Comparison of ENCODE assay signal across 8 cellular contexts in genomic region chr1:28602536-28603439, GRCh38. TPM values are rescaled to one million over a fixed set of nuclear protein-coding genes. Genes with fewer than 3 reads are reported as not detected.
DNase-seq lines count a peak whose midpoint lies in the region; ATAC-seq, FAIRE-seq and TF ChIP-seq lines count a peak whose summit lies in the region.

No MANE protein-coding gene starts in this region.

- H3K27me3 ChIP-seq in ACC112 (ENCODE audit: insufficient read depth, low read length) (no peaks in the 10 kb centered on the region), foreskin keratinocyte (no peaks in the 10 kb centered on the region), pancreas (no peaks in the 10 kb centered on the region)

- no peak overlapping the region for H2AFZ ChIP-seq in ACC112 (ENCODE audit: low read length, unreplicated experiment)

- H3K36me3 ChIP-seq in ACC112 (ENCODE audit: insufficient read depth, low read length) (no peaks in the 10 kb centered on the region), pancreas (peaks cover 0 to 22% (median 12%) of the 10 kb centered on the region in 3 donors)

- no peak overlapping the region for H3K4me3 ChIP-seq in ACC112 (ENCODE audit: low read depth, low read length)
- no peak overlapping the region for H3K4me3 ChIP-seq in WI38 (ENCODE audit: low read depth, low read length)
- no peak overlapping the region for H3K4me3 ChIP-seq in pancreas

- DNase-seq in G401 (ENCODE audit: low spot score) = peak; percentile 80
- DNase-seq in NCI-H146 (lab: John Stamatoyannopoulos, UW) = peak; percentile 54
- DNase-seq in foreskin keratinocyte = peak; percentile 34 to 67
- DNase-seq in pancreas = peak in 3 of 6 donors; percentile 43 to 66 (median 45)

- WGBS in pancreas, 2 donors = 65 to 74% methylated on average over 15 of the region's 15 CpGs

- intact Hi-C loops in pancreas (cut with DNase I) = loop anchor here in 1 of 3 donors (10.0 kb wide), 1 partner anchor 78 kb away; no protein-coding TSS in a partner anchor

- ATAC-seq in foreskin keratinocyte (peak; percentile 18), pancreas (peak; percentile 46 to 87 (median 86)), HG02588 (IDR thresholded peaks at IDR 0.05; ENCODE audit: unreplicated experiment) (no peak), HG02970 (IDR thresholded peaks at IDR 0.05; ENCODE audit: low FRiP score, unreplicated experiment) (no peak)

- H3K9me3 ChIP-seq in pancreas = no peaks in the 10 kb centered on the region

- in situ Hi-C loops in G401 (cut with HindIII; ENCODE audit: low sequenced_read_pairs) = loop anchor here (25.0 kb wide), 1 partner anchor 140 kb away; no protein-coding TSS in a partner anchor

- peaks cover 15% of the 10 kb centered on the region for H3K4me1 ChIP-seq in ACC112 (ENCODE audit: control insufficient read depth, insufficient read depth, low read length, unreplicated experiment)
- peaks cover 28% of the 10 kb centered on the region for H3K4me1 ChIP-seq in foreskin keratinocyte
- H3K4me1 ChIP-seq in pancreas = no peaks in the 10 kb centered on the region

- TF ChIP-seq CTCF in WI38 (IDR thresholded peaks at IDR 0.05; ENCODE audit: low read depth, low read length) (peak; percentile 63), foreskin keratinocyte (conservative IDR thresholded peaks at IDR 0.05) (peak; percentile 92), pancreas (IDR thresholded peaks at IDR 0.05) (peak in 3 of 4 donors; percentile 17 to 41 (median 39))

- H3K79me2 ChIP-seq in ACC112 (ENCODE audit: control insufficient read depth, insufficient read depth, low read length, unreplicated experiment) = no peaks in the 10 kb centered on the region

- no peak for FAIRE-seq in pancreas (lab: Jason Lieb, UNC)

- H3K27ac ChIP-seq in ACC112 (ENCODE audit: low read depth, low read length) (peak overlapping the region; percentile 76), foreskin keratinocyte (peak overlapping the region; percentile 85), pancreas (no peak overlapping the region)

RNA-seq across cellular contexts. Expression of gene RAB42, which starts 10.7 kb away (rescaled TPM):
- not detected in 2 replicates for total RNA-seq in G401 (2014; rRNA removed; shearing (Covaris generic))
- total RNA-seq in foreskin keratinocyte = 0.95 and 1.5 TPM in 2 replicates
- 0.74 and 1.2 TPM in 2 replicates for polyA plus RNA-seq in foreskin keratinocyte
- total RNA-seq in pancreas = 1 to 10 TPM in 2 of 6 donors, under 1 TPM in 4; 0.14 to 3.0 (median 0.53) TPM
- under 1 TPM; 0.16 to 0.72 TPM for polyA plus RNA-seq in pancreas

RNA-seq across cellular contexts. Expression of gene TAF12, which starts 40.1 kb away (rescaled TPM):
- 33.8 and 44.9 TPM in 2 replicates for total RNA-seq in G401 (2014; rRNA removed; shearing (Covaris generic))
- total RNA-seq in foreskin keratinocyte = 27.5 and 27.6 TPM in 2 replicates
- polyA plus RNA-seq in foreskin keratinocyte = 26.5 and 30.4 TPM in 2 replicates
- total RNA-seq in pancreas = 10 to 100 TPM in 3 of 6 donors, 1 to 10 TPM in 3; 7.5 to 13.2 (median 9.7) TPM
- 10 to 100 TPM; 10.7 to 12.7 TPM for polyA plus RNA-seq in pancreas

RNA-seq across cellular contexts. Expression of gene RNU11, which starts 45.6 kb away (rescaled TPM):
- total RNA-seq in G401 (2014; rRNA removed; shearing (Covaris generic)) = not detected in 2 replicates
- not detected in 2 replicates for total RNA-seq in foreskin keratinocyte
- polyA plus RNA-seq in foreskin keratinocyte = not detected in 2 replicates
- total RNA-seq in pancreas = not detected
- not detected for polyA plus RNA-seq in pancreas

RNA-seq across cellular contexts. Expression of gene TRNAU1AP, which starts 49.9 kb away (rescaled TPM):
- total RNA-seq in G401 (2014; rRNA removed; shearing (Covaris generic)) = 20.2 and 35.6 TPM in 2 replicates
- total RNA-seq in foreskin keratinocyte (27.2 and 27.6 TPM in 2 replicates), pancreas (10 to 100 TPM in 3 of 6 donors, 1 to 10 TPM in 3; 5.5 to 12.2 (median 9.6) TPM)
- polyA plus RNA-seq in foreskin keratinocyte (45.4 and 47.9 TPM in 2 replicates), pancreas (10 to 100 TPM; 16.9 to 17.8 TPM)

Comparison
In these comparisons a context has a peak if more than half of its experiments do, and no peak if none do; other contexts are left out.
1. H3K27ac ChIP-seq: peak in ACC112 (single experiment) and foreskin keratinocyte (single experiment); none in pancreas (0 of 4).
2. CTCF ChIP-seq: peak in every context shown above with its lines; median percentile 92 in foreskin keratinocyte; 63 in WI38; 39 in pancreas.
3. ATAC-seq: peak in foreskin keratinocyte (single experiment) and pancreas (4 of 4); none in HG02588 (single experiment) and HG02970 (single experiment).